ENCODE assay signal across 9 cellular contexts in the genomic region with DNA sequence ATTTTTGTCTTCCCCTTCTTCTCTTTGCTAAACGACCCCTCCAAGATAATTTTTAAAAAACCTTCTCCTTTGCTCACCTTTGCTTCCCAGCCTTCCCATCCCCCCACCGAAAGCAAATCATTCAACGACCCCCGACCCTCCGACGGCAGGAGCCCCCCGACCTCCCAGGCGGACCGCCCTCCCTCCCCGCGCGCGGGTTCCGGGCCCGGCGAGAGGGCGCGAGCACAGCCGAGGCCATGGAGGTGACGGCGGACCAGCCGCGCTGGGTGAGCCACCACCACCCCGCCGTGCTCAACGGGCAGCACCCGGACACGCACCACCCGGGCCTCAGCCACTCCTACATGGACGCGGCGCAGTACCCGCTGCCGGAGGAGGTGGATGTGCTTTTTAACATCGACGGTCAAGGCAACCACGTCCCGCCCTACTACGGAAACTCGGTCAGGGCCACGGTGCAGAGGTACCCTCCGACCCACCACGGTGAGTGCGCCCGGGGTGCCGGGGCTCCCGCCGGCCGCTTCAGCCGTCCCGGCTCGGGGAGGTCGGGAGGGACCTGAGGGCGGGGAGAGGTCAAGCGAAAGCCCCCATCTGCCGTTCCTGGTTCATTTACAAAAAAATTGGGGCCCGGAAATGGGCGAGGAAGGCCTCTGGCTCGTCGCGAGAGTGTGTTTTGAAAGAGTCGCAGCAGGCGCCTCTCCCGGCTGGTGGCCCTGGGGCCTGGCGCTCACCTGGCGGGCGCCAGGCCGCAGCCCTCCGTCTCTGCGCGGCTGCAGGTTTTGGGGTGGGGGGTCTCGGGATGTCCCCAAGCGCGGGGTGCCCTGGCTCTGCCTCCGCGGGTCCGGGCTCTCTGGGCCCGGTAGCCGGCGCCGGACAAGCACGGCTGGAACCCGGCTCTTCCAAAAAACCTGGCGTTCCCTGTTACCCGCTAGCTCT. TPM values are rescaled to one million over a fixed set of nuclear protein-coding genes. Genes with fewer than 3 reads are reported as not detected.
DNase-seq lines count a peak whose midpoint lies in the region; ATAC-seq and TF ChIP-seq lines count a peak whose summit lies in the region.
"Had no signal": no experiment of that assay in that cellular context is flagged by ENCODE, and none has a peak within 500 bp of the region (broad histone marks: within the 10 kb centered on the region; RNA-seq: fewer than 3 reads in every experiment).

No MANE protein-coding gene starts in this region.

- H3K4me1 ChIP-seq in mononuclear cell (ENCODE audit: insufficient read depth, low read length) (peaks cover 79% of the 10 kb centered on the region), ovary (ENCODE audit: insufficient read depth) (peaks cover 7% of the 10 kb centered on the region)

- H3K27me3 Mint-ChIP-seq in central memory CD8-positive, alpha-beta T cell: peaks cover 19% of the 10 kb centered on the region

- no peak for ATAC-seq in central memory CD8-positive, alpha-beta T cell (replicated peaks; ENCODE audit: extremely low read depth, poor library complexity, severe bottlenecking)

- H3K36me3 Mint-ChIP-seq in central memory CD8-positive, alpha-beta T cell (ENCODE audit: insufficient read depth): peaks cover 67% of the 10 kb centered on the region

- H3K27me3 ChIP-seq in mononuclear cell (ENCODE audit: insufficient read depth, low read length): peaks cover 75% of the 10 kb centered on the region
- H3K27me3 ChIP-seq in ovary: peaks cover 3% of the 10 kb centered on the region

- peak overlapping the region; percentile 98 for H3K4me3 Mint-ChIP-seq in central memory CD8-positive, alpha-beta T cell

- no peaks in the 10 kb centered on the region for H3K36me3 ChIP-seq in ovary

- H3K27ac Mint-ChIP-seq in central memory CD8-positive, alpha-beta T cell (ENCODE audit: low read depth): peak overlapping the region; percentile 100

- DNase-seq in stimulated activated CD4-positive, alpha-beta T cell treated with anti-CD3 and anti-CD28 coated beads, Interleukin-4, amount 100 ng/mL, for 1 hour: peak; percentile 43
- DNase-seq in stimulated activated CD4-positive, alpha-beta T cell treated with anti-CD3 and anti-CD28 coated beads, Interleukin-12 subunit alpha, Interleukin-12 subunit beta, amount 100 ng/mL, for 4 hours: no peak
- DNase-seq in central memory CD8-positive, alpha-beta T cell (ENCODE audit: low spot score in 2 of 2): no peak
- no peak for DNase-seq in ACHN
- no peak for DNase-seq in ovary
- DNase-seq in effector CD4-positive, alpha-beta T cell: no peak
- no peak for DNase-seq in NCI-H2107 (lab: John Stamatoyannopoulos, UW)

- peak overlapping the region; percentile 57 for H3K4me3 ChIP-seq in mononuclear cell (ENCODE audit: low read length)
- H3K4me3 ChIP-seq in ovary: no peak overlapping the region

- H3K9me3 ChIP-seq in mononuclear cell (ENCODE audit: low read depth, low read length) (no peaks in the 10 kb centered on the region), ovary (no peaks in the 10 kb centered on the region)

- no peak for TF ChIP-seq POLR2A in ovary (IDR thresholded peaks at IDR 0.05)

- in situ Hi-C loops in ACHN (cut with HindIII; ENCODE audit: low pct_ligation_motif_present, low pct_unique_long_range_greater_than_20kb, low sequenced_read_pairs): no loop called here

- H3K27ac ChIP-seq in ovary: no peak overlapping the region
- H3K27ac ChIP-seq: HL-60 had no signal

- 32 to 39% (median 36%) methylated on average over 81 to 85 of the region's 85 CpGs for WGBS in ovary, 3 donors

- H3K9me3 Mint-ChIP-seq in central memory CD8-positive, alpha-beta T cell: no peaks in the 10 kb centered on the region

- intact Hi-C loops in ovary (cut with DNase I): no loop called here

- no peak for TF ChIP-seq CTCF in ovary (IDR thresholded peaks at IDR 0.05)

- H3K4me1 Mint-ChIP-seq in central memory CD8-positive, alpha-beta T cell: peaks cover 67% of the 10 kb centered on the region

- TF ChIP-seq EP300 in ovary (IDR thresholded peaks at IDR 0.05): no peak

RNA-seq across cellular contexts. Expression of a gene that starts 1.2 kb away (rescaled TPM):
- total RNA-seq in mononuclear cell (7.3 TPM), ovary (under 1 TPM in 5 of 7 donors, not detected in 2; 0.15 to 0.48 (median 0.38) TPM)
- under 1 TPM; 0.24 to 0.47 TPM for polyA plus RNA-seq in ovary
